ENCODE assay signal across 8 cellular contexts in the genomic region with DNA sequence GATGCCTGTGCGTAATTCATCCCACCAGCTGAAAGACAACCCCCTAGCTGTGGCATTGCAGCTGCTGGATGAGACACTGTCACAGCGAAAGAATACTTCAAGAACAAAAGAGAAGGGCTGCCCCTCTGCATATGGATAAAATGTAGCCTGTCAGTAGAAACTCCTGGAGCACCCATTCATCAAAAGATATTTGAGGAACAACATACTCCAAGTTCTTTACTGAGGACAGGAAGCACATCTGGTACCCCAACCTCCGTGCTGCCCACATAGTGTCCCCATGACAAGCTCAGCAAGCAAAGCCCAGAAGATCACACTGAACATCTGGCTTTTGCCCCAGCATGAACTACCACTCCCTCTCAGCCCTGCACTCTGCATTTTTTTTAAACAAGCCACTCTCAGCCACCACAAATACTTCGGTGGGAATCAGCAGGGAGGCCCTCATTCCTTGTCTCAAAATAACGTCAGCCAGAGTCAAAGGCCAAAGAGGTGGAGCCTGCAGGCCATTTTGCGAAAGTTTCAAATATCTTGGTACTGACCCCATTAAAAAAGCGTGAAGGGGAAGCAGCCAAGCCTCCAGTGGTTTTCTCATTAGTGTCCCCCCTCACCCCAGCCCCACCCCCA. TPM values are rescaled to one million over a fixed set of nuclear protein-coding genes. Genes with fewer than 3 reads are reported as not detected.
DNase-seq lines count a peak whose midpoint lies in the region; ATAC-seq, FAIRE-seq and TF ChIP-seq lines count a peak whose summit lies in the region.

No MANE protein-coding gene starts in this region.

- TF ChIP-seq POLR2A in transverse colon (IDR thresholded peaks at IDR 0.05) = peak; percentile 23

- H3K27ac Mint-ChIP-seq in activated naive CD4-positive, alpha-beta T cell treated with anti-CD3 and anti-CD28 coated beads for 36 hours = no peak overlapping the region

- ATAC-seq in GM21825 (IDR thresholded peaks at IDR 0.05; ENCODE audit: unreplicated experiment) = no peak

- no peak for DNase-seq in activated naive CD4-positive, alpha-beta T cell treated with anti-CD3 and anti-CD28 coated beads for 36 hours
- DNase-seq in activated naive CD4-positive, alpha-beta T cell treated with anti-CD3 and anti-CD28 coated beads, Interleukin-2, amount 50 U/mL, for 16 hours = no peak
- DNase-seq in RCC 7860 (ENCODE audit: low spot score) (peak; percentile 66), dorsolateral prefrontal cortex (no peak), medulla oblongata (ENCODE audit: extremely low spot score) (peak; percentile 48), transverse colon (peak; percentile 58), cortex of kidney (lab: John Stamatoyannopoulos, UW) (no peak)

- peak overlapping the region; percentile 91 for H3K4me3 Mint-ChIP-seq in activated naive CD4-positive, alpha-beta T cell treated with anti-CD3 and anti-CD28 coated beads for 36 hours

- peaks cover 13 to 53% (median 23%) of the 10 kb centered on the region in 4 donors for H3K4me1 ChIP-seq in transverse colon

- no peaks in the 10 kb centered on the region for H3K36me3 ChIP-seq in transverse colon

- no peaks in the 10 kb centered on the region for H3K9me3 Mint-ChIP-seq in activated naive CD4-positive, alpha-beta T cell treated with anti-CD3 and anti-CD28 coated beads for 36 hours

- no peak for TF ChIP-seq EP300 in transverse colon (IDR thresholded peaks at IDR 0.05; ENCODE audit: low read depth)

- H3K9me3 ChIP-seq in transverse colon = no peaks in the 10 kb centered on the region

- FAIRE-seq in RCC 7860 (lab: Jason Lieb, UNC) = peak; percentile 25

- peak overlapping the region in 54 of 59 donors; percentile 8 to 98 (median 54) for H3K27ac ChIP-seq in dorsolateral prefrontal cortex
- peak overlapping the region; percentile 94 to 99 (median 96) for H3K27ac ChIP-seq in transverse colon

- WGBS in transverse colon (ENCODE audit: low coverage in 1 of 2), 2 donors = 21 to 25% methylated on average over 3 to 7 of the region's 7 CpGs

- TF ChIP-seq CTCF in dorsolateral prefrontal cortex (IDR thresholded peaks at IDR 0.05 in 54 of 56, conservative IDR thresholded peaks at IDR 0.05 in 2 of 56; ENCODE audit: low read depth in 1 of 56, partially characterized antibody in 56 of 56) = peak in 9 of 56 donors; percentile 13 to 32 (median 25)
- no peak for TF ChIP-seq CTCF in transverse colon (IDR thresholded peaks at IDR 0.05)

- intact Hi-C loops in activated naive CD4-positive, alpha-beta T cell treated with anti-CD3 and anti-CD28 coated beads for 36 hours (cut with micrococcal nuclease) = loop anchor here (2.0 to 5.0 kb wide), 2 partner anchors 39 to 867 kb away; no protein-coding TSS in a partner anchor
- intact Hi-C loops in dorsolateral prefrontal cortex (cut with DNase I) = loop anchor here (2.0 to 10.0 kb wide), 3 partner anchors 97 to 465 kb away; partner anchors contain the start of gene TRIM24 (in 1 of the 2)
- intact Hi-C loops in transverse colon (cut with DNase I; ENCODE audit: low total_unique reads) = loop anchor here (5.0 kb wide), 1 partner anchor 83 kb away; no protein-coding TSS in a partner anchor

- H3K36me3 Mint-ChIP-seq in activated naive CD4-positive, alpha-beta T cell treated with anti-CD3 and anti-CD28 coated beads for 36 hours (ENCODE audit: low read depth) = peaks cover 10% of the 10 kb centered on the region

- no peaks in the 10 kb centered on the region for H3K27me3 ChIP-seq in dorsolateral prefrontal cortex
- H3K27me3 ChIP-seq in transverse colon = no peaks in the 10 kb centered on the region

- H3K4me3 ChIP-seq in dorsolateral prefrontal cortex = peak overlapping the region; percentile 20 to 99 (median 89)
- H3K4me3 ChIP-seq in transverse colon = peak overlapping the region; percentile 25 to 85 (median 77)

- H3K27me3 Mint-ChIP-seq in activated naive CD4-positive, alpha-beta T cell treated with anti-CD3 and anti-CD28 coated beads for 36 hours (ENCODE audit: low read depth) = no peaks in the 10 kb centered on the region

- in situ Hi-C loops in transverse colon (cut with MboI; ENCODE audit: low pct_ligation_motif_present in 1 of 4, low pct_unique_long_range_greater_than_20kb in 1 of 4, low sequenced_read_pairs in 3 of 4) = loop anchor here in 2 of 4 donors (10.0 to 25.0 kb wide), 2 partner anchors 85 to 338 kb away; no protein-coding TSS in a partner anchor

- CTCF ChIA-PET in activated naive CD4-positive, alpha-beta T cell treated with anti-CD3 and anti-CD28 coated beads for 36 hours (lab: Charles Lee) = interaction anchor here (14.1 kb wide), 1 partner anchor 97 kb away, joined by 283 read pairs; no protein-coding TSS in a partner anchor

- peaks cover 36% of the 10 kb centered on the region for H3K4me1 Mint-ChIP-seq in activated naive CD4-positive, alpha-beta T cell treated with anti-CD3 and anti-CD28 coated beads for 36 hours (ENCODE audit: low read depth)

RNA-seq across cellular contexts. Expression of gene CREB3L2, which starts 1.7 kb away (rescaled TPM):
- 10 to 100 TPM; 14.1 to 15.7 TPM for total RNA-seq in activated naive CD4-positive, alpha-beta T cell treated with anti-CD3 and anti-CD28 coated beads for 36 hours
- total RNA-seq in dorsolateral prefrontal cortex = 10 to 100 TPM in 116 of 120 experiments, 1 to 10 TPM in 4; 9.1 to 47.0 (median 19.1) TPM
- 10 to 100 TPM; 16.4 to 37.0 (median 19.9) TPM for total RNA-seq in transverse colon

Comparison
In these comparisons a context has a peak if more than half of its experiments do, and no peak if none do; other contexts are left out.
1. DNase-seq: peak in RCC 7860 (single experiment), medulla oblongata (single experiment) and transverse colon (single experiment); none in activated naive CD4-positive, alpha-beta T cell treated with anti-CD3 and anti-CD28 coated beads for 36 hours (single experiment), activated naive CD4-positive, alpha-beta T cell treated with anti-CD3 and anti-CD28 coated beads, Interleukin-2, amount 50 U/mL, for 16 hours (single experiment), dorsolateral prefrontal cortex (0 of 10) and cortex of kidney (single experiment).